1 cellular context compared by ENCODE assay signal in genomic region chr14:96626916-96627315, GRCh38.
TF ChIP-seq lines count a peak whose summit lies in the region.

No MANE protein-coding gene starts in this region.

TF ChIP-seq in K562, 482 proteins besides CTCF, POLR2A, EP300 and RAD21 (continued from another document):
- TF ChIP-seq TSHZ1 (CRISPR knock-in tag; IDR thresholded peaks at IDR 0.05) = no peak
- TF ChIP-seq SPI1 (IDR thresholded peaks at IDR 0.05; ENCODE audit: borderline replicate concordance, low read depth, low read length) = 0 out of 2 replicates have a peak, but pooled peaks have one; percentile 13
- TF ChIP-seq ZNF511 (CRISPR knock-in tag; IDR thresholded peaks at IDR 0.05) = no peak
- TF ChIP-seq TFAP4 (CRISPR knock-in tag; IDR thresholded peaks at IDR 0.05; ENCODE audit: borderline replicate concordance) = peak; percentile 26; the same call in 1 of the 2 replicates
- TF ChIP-seq SMC3 (conservative IDR thresholded peaks at IDR 0.05; ENCODE audit: insufficient read depth, low read depth, low read length) = no peak
- TF ChIP-seq CEBPG (CRISPR knock-in tag; IDR thresholded peaks at IDR 0.05) = no peak
- TF ChIP-seq CEBPG (tag; conservative IDR thresholded peaks at IDR 0.05 in 1 of 2, IDR thresholded peaks at IDR 0.05 in 1 of 2) = no peak
- TF ChIP-seq MAFG (tag; conservative IDR thresholded peaks at IDR 0.05) = peak; percentile 58
- peak; percentile 59; the same call in 1 of the 2 replicates for TF ChIP-seq ZNF407 (IDR thresholded peaks at IDR 0.05; ENCODE audit: low read depth)
